In the genomic region with DNA sequence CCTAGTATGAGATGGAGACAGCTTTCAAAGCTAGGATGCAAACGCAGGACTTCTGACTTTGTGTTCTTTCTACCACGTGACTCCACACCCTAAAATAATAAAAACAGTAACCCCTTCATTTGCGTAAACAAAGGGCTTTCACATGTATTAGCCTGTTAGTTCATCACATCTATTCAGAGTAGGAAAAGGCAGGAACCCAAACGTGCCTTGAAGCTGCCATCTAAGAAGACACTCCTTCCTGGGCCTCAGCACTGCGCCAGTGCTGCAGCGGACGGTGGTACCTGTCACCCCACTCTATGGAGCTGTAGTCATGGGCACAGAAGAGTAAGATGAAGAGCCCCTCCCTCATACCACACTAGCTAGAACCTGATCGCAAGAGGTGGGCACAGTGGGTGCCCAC, we compare ENCODE assay signal across 18 cellular contexts. TPM values are rescaled to one million over a fixed set of nuclear protein-coding genes. Genes with fewer than 3 reads are reported as not detected.
"Had no signal": no experiment of that assay in that cellular context is flagged by ENCODE, and none has a peak within 500 bp of the region (broad histone marks: within the 10 kb centered on the region; RNA-seq: fewer than 3 reads in every experiment).

No MANE protein-coding gene starts in this region.

- H3K27ac ChIP-seq: coronary artery, sigmoid colon had no signal

- H3K4me1 ChIP-seq: uterus had no signal

- H3K4me1 Mint-ChIP-seq: stimulated activated naive CD8-positive, alpha-beta T cell treated with anti-CD3 and anti-CD28 coated beads, Interleukin-15, amount 100 ng/mL, for 72 hours had no signal

- H3K4me3 ChIP-seq: coronary artery, sigmoid colon, tibial nerve, uterus had no signal

- H3K36me3 ChIP-seq: sigmoid colon, tibial nerve, uterus had no signal

- H3K9me3 ChIP-seq: sigmoid colon, tibial nerve, uterus had no signal

- H3K27ac Mint-ChIP-seq: activated B cell treated with CpG ODN at 0.5 μM for 24 hours; activated CD8-positive, alpha-beta T cell treated with anti-CD3 and anti-CD28 coated beads for 36 hours; stimulated activated naive CD8-positive, alpha-beta T cell treated with anti-CD3 and anti-CD28 coated beads, Interleukin-15, amount 100 ng/mL, for 72 hours had no signal

- DNase-seq: activated B cell treated with CpG ODN at 0.5 μM for 24 hours; activated CD4-positive, alpha-beta T cell treated with anti-CD3 and anti-CD28 coated beads for 48 hours; activated CD8-positive, alpha-beta T cell treated with anti-CD3 and anti-CD28 coated beads for 36 hours; activated effector memory CD4-positive, alpha-beta T cell treated with Interleukin-2 at 50 U/mL for 16 hours; activated naive CD4-positive, alpha-beta T cell treated with anti-CD3 and anti-CD28 coated beads, Interleukin-2, amount 50 U/mL, for 16 hours; activated T-cell treated with anti-CD3 and anti-CD28 coated beads, Interleukin-2, amount 50 U/mL, for 4 hours; central memory CD4-positive, alpha-beta T cell; effector CD4-positive, alpha-beta T cell; foreskin fibroblast; glutamatergic neuron; kidney glomerular epithelial cell; sigmoid colon; stimulated activated CD4-positive, alpha-beta T cell treated with anti-CD3 and anti-CD28 coated beads, Interleukin-1b, Interleukin-23, amount 100 ng/mL, for 48 hours; stimulated activated naive CD8-positive, alpha-beta T cell treated with anti-CD3 and anti-CD28 coated beads, Interleukin-15, amount 100 ng/mL, for 72 hours; T-helper 2 cell; uterus had no signal

- ATAC-seq: activated CD8-positive, alpha-beta T cell treated with anti-CD3 and anti-CD28 coated beads for 36 hours; activated T-cell treated with anti-CD3 and anti-CD28 coated beads, Interleukin-2, amount 50 U/mL, for 4 hours; stimulated activated naive CD8-positive, alpha-beta T cell treated with anti-CD3 and anti-CD28 coated beads, Interleukin-15, amount 100 ng/mL, for 72 hours had no signal

- H3K9me3 Mint-ChIP-seq: activated B cell treated with CpG ODN at 0.5 μM for 24 hours; activated CD8-positive, alpha-beta T cell treated with anti-CD3 and anti-CD28 coated beads for 36 hours; activated T-cell treated with anti-CD3 and anti-CD28 coated beads, Interleukin-2, amount 50 U/mL, for 4 hours; stimulated activated naive CD8-positive, alpha-beta T cell treated with anti-CD3 and anti-CD28 coated beads, Interleukin-15, amount 100 ng/mL, for 72 hours had no signal

- H3K4me3 Mint-ChIP-seq: activated B cell treated with CpG ODN at 0.5 μM for 24 hours; activated CD8-positive, alpha-beta T cell treated with anti-CD3 and anti-CD28 coated beads for 36 hours; activated T-cell treated with anti-CD3 and anti-CD28 coated beads, Interleukin-2, amount 50 U/mL, for 4 hours; stimulated activated naive CD8-positive, alpha-beta T cell treated with anti-CD3 and anti-CD28 coated beads, Interleukin-15, amount 100 ng/mL, for 72 hours had no signal

- H3K27me3 ChIP-seq: sigmoid colon, tibial nerve, uterus had no signal

RNA-seq across cellular contexts. Expression of gene PLD1, which starts 34.3 kb away (rescaled TPM):
- total RNA-seq: activated B cell treated with CpG ODN at 0.5 μM for 24 hours had no signal
